8 cellular contexts compared by ENCODE assay signal in genomic region chr11:91248199-91248807, GRCh38.
DNase-seq lines count a peak whose midpoint lies in the region; ATAC-seq and TF ChIP-seq lines count a peak whose summit lies in the region.

No MANE protein-coding gene starts in this region.

- H3K27me3 ChIP-seq in DOHH2 (ENCODE audit: control insufficient read depth, low read length) = no peaks in the 10 kb centered on the region

- H3K36me3 Mint-ChIP-seq in brain = no peaks in the 10 kb centered on the region
- peaks cover 3% of the 10 kb centered on the region for H3K36me3 Mint-ChIP-seq in mesothelial cell of epicardium
- H3K36me3 Mint-ChIP-seq in T-cell = no peaks in the 10 kb centered on the region

- H3K4me3 ChIP-seq in DOHH2 (ENCODE audit: low read length) = no peak overlapping the region

- H3K27me3 Mint-ChIP-seq in brain (peaks cover 4% of the 10 kb centered on the region), mesothelial cell of epicardium (ENCODE audit: low read depth) (no peaks in the 10 kb centered on the region), T-cell (no peaks in the 10 kb centered on the region)

- H3K9me2 ChIP-seq in DOHH2 (replicated peaks; ENCODE audit: control insufficient read depth, low read length) = no peaks in the 10 kb centered on the region

- no peak overlapping the region for H3K4me3 Mint-ChIP-seq in brain
- H3K4me3 Mint-ChIP-seq in mesothelial cell of epicardium = no peak overlapping the region
- no peak overlapping the region for H3K4me3 Mint-ChIP-seq in T-cell

- no peak overlapping the region for H3K27ac ChIP-seq in DOHH2 (ENCODE audit: low read depth, low read length)

- POLR2A ChIA-PET in T-cell (lab: Charles Lee) = interaction anchor here in 1 of 2 donors (0.5 kb wide), 1 partner anchor 60 kb away, joined by 3 read pairs; no protein-coding TSS in a partner anchor

- H3K36me3 ChIP-seq in DOHH2 (ENCODE audit: control insufficient read depth, low read length) = no peaks in the 10 kb centered on the region

- CTCF ChIA-PET in T-cell (lab: Charles Lee) = no interaction called here

- H3K4me2 ChIP-seq in DOHH2 (ENCODE audit: low read length) = no peak overlapping the region

- no peaks in the 10 kb centered on the region for H3K79me2 ChIP-seq in DOHH2 (ENCODE audit: control insufficient read depth, low read length)

- H3K4me1 ChIP-seq in DOHH2 (ENCODE audit: control insufficient read depth, low read length) = no peaks in the 10 kb centered on the region

- H3K9me3 ChIP-seq in DOHH2 (ENCODE audit: control insufficient read depth, insufficient read depth, low read length) = no peaks in the 10 kb centered on the region

- TF ChIP-seq CTCF in DOHH2 (IDR thresholded peaks at IDR 0.05; ENCODE audit: low read depth, low read length, poor library complexity, severe bottlenecking) (peak; percentile 66), brain (conservative IDR thresholded peaks at IDR 0.05) (peak; percentile 77 to 81), mesothelial cell of epicardium (IDR thresholded peaks at IDR 0.05; ENCODE audit: unreplicated experiment) (peak; percentile 71)

- H3K9me3 Mint-ChIP-seq in brain (peaks cover 0 to 15% (median 9%) of the 10 kb centered on the region in 5 experiments), mesothelial cell of epicardium (peaks cover 17% of the 10 kb centered on the region), T-cell (peaks cover 0 to 3% (median 0%) of the 10 kb centered on the region in 3 donors)

- H3K4me1 Mint-ChIP-seq in brain (peaks cover 12% of the 10 kb centered on the region), mesothelial cell of epicardium (peaks cover 7% of the 10 kb centered on the region), T-cell (no peaks in the 10 kb centered on the region)

- peak overlapping the region in 1 of 5 experiments; percentile 27 for H3K27ac Mint-ChIP-seq in brain
- H3K27ac Mint-ChIP-seq in mesothelial cell of epicardium = no peak overlapping the region
- no peak overlapping the region for H3K27ac Mint-ChIP-seq in T-cell

- ATAC-seq in GM21576 (IDR thresholded peaks at IDR 0.05; ENCODE audit: unreplicated experiment) (peak; percentile 59), T-cell (replicated peaks in 1 of 4) (no peak)

- peak; percentile 45 for DNase-seq in NCI-H2227 (lab: John Stamatoyannopoulos, UW; ENCODE audit: unreplicated experiment)
- no peak for DNase-seq in mesothelial cell of epicardium (ENCODE audit: low spot score in 2 of 2, unreplicated experiment in 2 of 2)
- DNase-seq in GM19240 (ENCODE audit: insufficient read length, low spot score) = no peak
- no peak for DNase-seq in stimulated activated CD4-positive, alpha-beta T cell treated with anti-CD3 and anti-CD28 coated beads, Interleukin-4, amount 100 ng/mL, for 24 hours
- DNase-seq in T-cell = no peak

- no peaks in the 10 kb centered on the region for H3F3A ChIP-seq in DOHH2 (ENCODE audit: control insufficient read depth, insufficient read depth)

- H4K20me1 ChIP-seq in DOHH2 (ENCODE audit: control insufficient read depth, insufficient read depth, low read depth, low read length) = no peaks in the 10 kb centered on the region
